Comparison of ENCODE assay signal across 22 cellular contexts in the genomic region with DNA sequence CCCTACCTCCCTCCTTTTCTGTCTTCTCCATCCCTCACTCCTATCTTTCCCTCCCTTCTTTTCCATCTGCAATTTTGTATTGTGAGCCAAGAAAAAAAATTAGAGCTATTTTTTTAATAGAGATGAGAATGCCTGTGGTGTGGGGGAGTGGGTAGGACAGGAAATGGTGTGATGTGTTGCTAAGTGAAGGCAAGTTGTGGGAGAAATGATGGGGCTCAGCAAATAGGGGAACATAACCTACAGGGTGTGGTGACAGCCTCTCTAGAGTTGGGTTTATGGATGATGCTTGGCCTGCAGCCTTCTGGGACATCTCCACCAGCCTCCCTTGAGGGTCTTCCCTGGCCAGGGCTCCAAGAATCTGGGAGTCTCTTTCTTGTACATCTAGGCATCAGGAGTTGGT.
A peak's percentile ranks its signal among the peaks of the same experiment; 100 is the strongest.
DNase-seq lines count a peak whose midpoint lies in the region; ATAC-seq lines count a peak whose summit lies in the region.
"Had no signal": no experiment of that assay in that cellular context is flagged by ENCODE, and none has a peak within 500 bp of the region (broad histone marks: within the 10 kb centered on the region; RNA-seq: fewer than 3 reads in every experiment).

No MANE protein-coding gene starts in this region.

- CTCF ChIA-PET in activated CD4-positive, alpha-beta T cell treated with anti-CD3 and anti-CD28 coated beads for 36 hours (lab: Charles Lee), result interaction anchor here (0.6 to 2.2 kb wide), 5 partner anchors 11 to 151 kb away, joined by 3 to 7 read pairs (median 3); no protein-coding TSS in a partner anchor

- H3K27me3 Mint-ChIP-seq in activated CD4-positive, alpha-beta T cell treated with anti-CD3 and anti-CD28 coated beads for 36 hours, result no peaks in the 10 kb centered on the region
- no peaks in the 10 kb centered on the region for H3K27me3 Mint-ChIP-seq in stimulated activated naive CD8-positive, alpha-beta T cell treated with anti-CD3 and anti-CD28 coated beads, Interleukin-15, Interleukin-2, amounts not matched to agents 100 ng/mL and 50 ng/mL, for 24 hours
- H3K27me3 Mint-ChIP-seq in stimulated activated naive CD8-positive, alpha-beta T cell treated with anti-CD3 and anti-CD28 coated beads, Interleukin-15, amount 100 ng/mL, for 72 hours, result no peaks in the 10 kb centered on the region
- no peaks in the 10 kb centered on the region for H3K27me3 Mint-ChIP-seq in effector memory CD8-positive, alpha-beta T cell

- peaks cover 59% of the 10 kb centered on the region for H3K36me3 Mint-ChIP-seq in activated CD4-positive, alpha-beta T cell treated with anti-CD3 and anti-CD28 coated beads for 36 hours (ENCODE audit: low read depth)
- peaks cover 84% of the 10 kb centered on the region for H3K36me3 Mint-ChIP-seq in stimulated activated naive CD8-positive, alpha-beta T cell treated with anti-CD3 and anti-CD28 coated beads, Interleukin-15, Interleukin-2, amounts not matched to agents 100 ng/mL and 50 ng/mL, for 24 hours (ENCODE audit: low read depth)
- peaks cover 47% of the 10 kb centered on the region for H3K36me3 Mint-ChIP-seq in effector memory CD8-positive, alpha-beta T cell (ENCODE audit: insufficient read depth)

- no peak for DNase-seq in activated CD4-positive, alpha-beta T cell treated with anti-CD3 and anti-CD28 coated beads for 36 hours
- DNase-seq in activated CD4-positive, alpha-beta T cell treated with anti-CD3 and anti-CD28 coated beads for 48 hours, result no peak
- no peak for DNase-seq in stimulated activated naive CD8-positive, alpha-beta T cell treated with anti-CD3 and anti-CD28 coated beads, Interleukin-15, amount 100 ng/mL, for 72 hours
- no peak for DNase-seq in effector memory CD8-positive, alpha-beta T cell
- DNase-seq in NCI-H345 (lab: John Stamatoyannopoulos, UW) (no peak), kidney tubule cell (ENCODE audit: low spot score) (no peak)
- DNase-seq: COR-L47, DMS153, EL, H7, Karpas-422, MM.1S, NCI-H1417, NCI-H2029, NCI-H2171 treated with DMSO at 0.1 percent for 48 hours, NCI-H510A, NCI-H82, Peyer's patch, Right ventricle myocardium superior had no signal

- no peak overlapping the region for H3K4me3 Mint-ChIP-seq in activated CD4-positive, alpha-beta T cell treated with anti-CD3 and anti-CD28 coated beads for 36 hours
- no peak overlapping the region for H3K4me3 Mint-ChIP-seq in stimulated activated naive CD8-positive, alpha-beta T cell treated with anti-CD3 and anti-CD28 coated beads, Interleukin-15, Interleukin-2, amounts not matched to agents 100 ng/mL and 50 ng/mL, for 24 hours
- H3K4me3 Mint-ChIP-seq in stimulated activated naive CD8-positive, alpha-beta T cell treated with anti-CD3 and anti-CD28 coated beads, Interleukin-15, amount 100 ng/mL, for 72 hours, result no peak overlapping the region
- no peak overlapping the region for H3K4me3 Mint-ChIP-seq in effector memory CD8-positive, alpha-beta T cell

- POLR2A ChIA-PET in activated CD4-positive, alpha-beta T cell treated with anti-CD3 and anti-CD28 coated beads for 36 hours (lab: Charles Lee), result no interaction called here

- H3K27ac Mint-ChIP-seq in activated CD4-positive, alpha-beta T cell treated with anti-CD3 and anti-CD28 coated beads for 36 hours, result peak overlapping the region; percentile 40
- peak overlapping the region; percentile 7 for H3K27ac Mint-ChIP-seq in stimulated activated naive CD8-positive, alpha-beta T cell treated with anti-CD3 and anti-CD28 coated beads, Interleukin-15, Interleukin-2, amounts not matched to agents 100 ng/mL and 50 ng/mL, for 24 hours
- peak overlapping the region in 1 of 2 donors; percentile 1 for H3K27ac Mint-ChIP-seq in stimulated activated naive CD8-positive, alpha-beta T cell treated with anti-CD3 and anti-CD28 coated beads, Interleukin-15, amount 100 ng/mL, for 72 hours
- H3K27ac Mint-ChIP-seq in effector memory CD8-positive, alpha-beta T cell, result peak overlapping the region in 1 of 2 donors; percentile 35

- peaks cover 24% of the 10 kb centered on the region for H3K9me3 Mint-ChIP-seq in activated CD4-positive, alpha-beta T cell treated with anti-CD3 and anti-CD28 coated beads for 36 hours (ENCODE audit: low read depth)
- peaks cover 27% of the 10 kb centered on the region for H3K9me3 Mint-ChIP-seq in stimulated activated naive CD8-positive, alpha-beta T cell treated with anti-CD3 and anti-CD28 coated beads, Interleukin-15, Interleukin-2, amounts not matched to agents 100 ng/mL and 50 ng/mL, for 24 hours
- peaks cover 25 to 34% of the 10 kb centered on the region in 2 donors for H3K9me3 Mint-ChIP-seq in stimulated activated naive CD8-positive, alpha-beta T cell treated with anti-CD3 and anti-CD28 coated beads, Interleukin-15, amount 100 ng/mL, for 72 hours
- peaks cover 0 to 5% of the 10 kb centered on the region in 2 donors for H3K9me3 Mint-ChIP-seq in effector memory CD8-positive, alpha-beta T cell

- intact Hi-C loops in activated CD4-positive, alpha-beta T cell treated with anti-CD3 and anti-CD28 coated beads for 36 hours (cut with DNase I, micrococcal nuclease), result no loop called here

- ATAC-seq in activated CD4-positive, alpha-beta T cell treated with anti-CD3 and anti-CD28 coated beads for 36 hours, result no peak
- ATAC-seq in stimulated activated naive CD8-positive, alpha-beta T cell treated with anti-CD3 and anti-CD28 coated beads, Interleukin-15, amount 100 ng/mL, for 72 hours, result no peak
- peak; percentile 55 for ATAC-seq in effector memory CD8-positive, alpha-beta T cell (replicated peaks)
- ATAC-seq in GM18858 (IDR thresholded peaks at IDR 0.05; ENCODE audit: unreplicated experiment), result no peak
- ATAC-seq: HepG2 had no signal

- H3K4me1 Mint-ChIP-seq in activated CD4-positive, alpha-beta T cell treated with anti-CD3 and anti-CD28 coated beads for 36 hours, result peaks cover 14% of the 10 kb centered on the region
- H3K4me1 Mint-ChIP-seq in stimulated activated naive CD8-positive, alpha-beta T cell treated with anti-CD3 and anti-CD28 coated beads, Interleukin-15, Interleukin-2, amounts not matched to agents 100 ng/mL and 50 ng/mL, for 24 hours (ENCODE audit: low read depth), result peaks cover 21% of the 10 kb centered on the region
- H3K4me1 Mint-ChIP-seq in stimulated activated naive CD8-positive, alpha-beta T cell treated with anti-CD3 and anti-CD28 coated beads, Interleukin-15, amount 100 ng/mL, for 72 hours, result peaks cover 15% of the 10 kb centered on the region
- peaks cover 17 to 33% of the 10 kb centered on the region in 2 donors for H3K4me1 Mint-ChIP-seq in effector memory CD8-positive, alpha-beta T cell (ENCODE audit: low read depth in 2 of 2)
